In genomic region chr11:69292221-69292648, GRCh38 we compare ENCODE assay signal across 8 cellular contexts. TPM values are rescaled to one million over a fixed set of nuclear protein-coding genes. Genes with fewer than 3 reads are reported as not detected.
DNase-seq lines count a peak whose midpoint lies in the region; ATAC-seq and TF ChIP-seq lines count a peak whose summit lies in the region.

No MANE protein-coding gene starts in this region.

- H3K4me1 ChIP-seq in cardiac muscle cell (ENCODE audit: low read depth) = peaks cover 11% of the 10 kb centered on the region

- H3K27ac Mint-ChIP-seq in activated CD8-positive, alpha-beta T cell treated with anti-CD3 and anti-CD28 coated beads, Interleukin-2, amount 10 ng/mL, durations not matched to agents 7 days and 5 days = no peak overlapping the region

- no peaks in the 10 kb centered on the region for H3K27me3 ChIP-seq in cardiac muscle cell

- no peaks in the 10 kb centered on the region for H3K9me3 Mint-ChIP-seq in activated CD8-positive, alpha-beta T cell treated with anti-CD3 and anti-CD28 coated beads, Interleukin-2, amount 10 ng/mL, durations not matched to agents 7 days and 5 days (ENCODE audit: insufficient read depth)

- ATAC-seq in left cardiac atrium (no peak), GM21619 (IDR thresholded peaks at IDR 0.05; ENCODE audit: unreplicated experiment) (no peak), GM18502 (IDR thresholded peaks at IDR 0.05; ENCODE audit: poor library complexity, unreplicated experiment) (no peak)
- no peak for ATAC-seq in activated CD8-positive, alpha-beta T cell treated with anti-CD3 and anti-CD28 coated beads, Interleukin-2, amount 10 ng/mL, durations not matched to agents 7 days and 5 days

- H3K4me1 Mint-ChIP-seq in activated CD8-positive, alpha-beta T cell treated with anti-CD3 and anti-CD28 coated beads, Interleukin-2, amount 10 ng/mL, durations not matched to agents 7 days and 5 days (ENCODE audit: low read depth) = peaks cover 33% of the 10 kb centered on the region

- intact Hi-C loops in left cardiac atrium (cut with DNase I) = loop anchor here (5.0 kb wide), 1 partner anchor 350 kb away; the partner anchor contains the start of gene CCND1 (in 2 of the 2)

- no peak overlapping the region for H3K4me3 Mint-ChIP-seq in activated CD8-positive, alpha-beta T cell treated with anti-CD3 and anti-CD28 coated beads, Interleukin-2, amount 10 ng/mL, durations not matched to agents 7 days and 5 days

- H3K36me3 Mint-ChIP-seq in activated CD8-positive, alpha-beta T cell treated with anti-CD3 and anti-CD28 coated beads, Interleukin-2, amount 10 ng/mL, durations not matched to agents 7 days and 5 days (ENCODE audit: low read depth) = peaks cover 1% of the 10 kb centered on the region

- H3K4me3 ChIP-seq in cardiac muscle cell (no peak overlapping the region), epithelial cell of esophagus (ENCODE audit: low read length) (no peak overlapping the region)

- POLR2A ChIA-PET in activated CD8-positive, alpha-beta T cell treated with anti-CD3 and anti-CD28 coated beads, Interleukin-2, amount 10 ng/mL, durations not matched to agents 7 days and 5 days (lab: Charles Lee) = no interaction called here

- no peaks in the 10 kb centered on the region for H3K36me3 ChIP-seq in cardiac muscle cell

- CTCF ChIA-PET in activated CD8-positive, alpha-beta T cell treated with anti-CD3 and anti-CD28 coated beads, Interleukin-2, amount 10 ng/mL, durations not matched to agents 7 days and 5 days (lab: Charles Lee) = interaction anchor here (0.6 to 1.9 kb wide), 16 partner anchors 10 to 363 kb away, joined by 3 to 14 read pairs (median 3); no protein-coding TSS in a partner anchor

- no peak overlapping the region for H3K27ac ChIP-seq in cardiac muscle cell

- TF ChIP-seq CTCF in cardiac muscle cell (IDR thresholded peaks at IDR 0.05; ENCODE audit: low read depth, low read length) (peak; percentile 90), epithelial cell of esophagus (IDR thresholded peaks at IDR 0.05; ENCODE audit: insufficient read depth, low read depth, low read length, missing control alignments) (peak; percentile 63)

- no peaks in the 10 kb centered on the region for H3K27me3 Mint-ChIP-seq in activated CD8-positive, alpha-beta T cell treated with anti-CD3 and anti-CD28 coated beads, Interleukin-2, amount 10 ng/mL, durations not matched to agents 7 days and 5 days (ENCODE audit: low read depth)

- peak in 1 of 2 donors; percentile 39 for DNase-seq in cardiac muscle cell (ENCODE audit: low read depth in 1 of 2, low spot score in 1 of 2)
- no peak for DNase-seq in left cardiac atrium
- DNase-seq in activated CD8-positive, alpha-beta T cell treated with anti-CD3 and anti-CD28 coated beads, Interleukin-2, amount 10 ng/mL, durations not matched to agents 7 days and 5 days = peak; percentile 68
- peak; percentile 18 for DNase-seq in epithelial cell of esophagus (ENCODE audit: low read depth)
- DNase-seq in stimulated activated CD4-positive, alpha-beta T cell treated with anti-CD3 and anti-CD28 coated beads, Interleukin-12 subunit alpha, Interleukin-12 subunit beta, amount 100 ng/mL, for 48 hours (ENCODE audit: low read depth in 2 of 3, low spot score in 1 of 3) = peak in 2 of 3 donors; percentile 26 to 50
- no peak for DNase-seq in NCI-H524 treated with DMSO at 0.1 percent for 48 hours (lab: John Stamatoyannopoulos, UW)

- no peaks in the 10 kb centered on the region for H3K9me3 ChIP-seq in cardiac muscle cell (ENCODE audit: low read depth)

RNA-seq across cellular contexts. Expression of gene MYEOV, which starts 1.7 kb away (rescaled TPM):
- 0.51 TPM in 1 of 2 replicates, not detected in the other for total RNA-seq in cardiac muscle cell
- not detected in 2 replicates for polyA plus RNA-seq in cardiac muscle cell
- total RNA-seq in left cardiac atrium = 1 to 10 TPM in 1 of 2 donors, under 1 TPM in 1; 0.16 to 2.9 TPM
- total RNA-seq in activated CD8-positive, alpha-beta T cell treated with anti-CD3 and anti-CD28 coated beads, Interleukin-2, amount 10 ng/mL, durations not matched to agents 7 days and 5 days = not detected

Comparison
In these comparisons a context has a peak if more than half of its experiments do, and no peak if none do; other contexts are left out.
1. DNase-seq: peak in activated CD8-positive, alpha-beta T cell treated with anti-CD3 and anti-CD28 coated beads, Interleukin-2, amount 10 ng/mL, durations not matched to agents 7 days and 5 days (single experiment), epithelial cell of esophagus (single experiment) and stimulated activated CD4-positive, alpha-beta T cell treated with anti-CD3 and anti-CD28 coated beads, Interleukin-12 subunit alpha, Interleukin-12 subunit beta, amount 100 ng/mL, for 48 hours (2 of 3); none in left cardiac atrium (single experiment) and NCI-H524 treated with DMSO at 0.1 percent for 48 hours (single experiment).